In genomic region chr6:15561447-15562199, GRCh38 we compare ENCODE assay signal across 23 cellular contexts.
"Had no signal": no experiment of that assay in that cellular context is flagged by ENCODE, and none has a peak within 500 bp of the region (broad histone marks: within the 10 kb centered on the region; RNA-seq: fewer than 3 reads in every experiment).

No MANE protein-coding gene starts in this region.

- H3K27me3 ChIP-seq: esophagus muscularis mucosa, foreskin keratinocyte, hepatocyte, neural progenitor cell, pancreas, suprapubic skin, thyroid gland, uterus had no signal

- H3K4me3 ChIP-seq: esophagus muscularis mucosa, hepatocyte, left ventricle myocardium inferior, lower lobe of right lung, neural progenitor cell, pancreas, suprapubic skin, thyroid gland, uterus had no signal

- DNase-seq: effector memory CD4-positive, alpha-beta T cell; foreskin keratinocyte; head of caudate nucleus; kidney; left cardiac atrium; left ventricle myocardium inferior; lower lobe of right lung; midbrain; nucleus accumbens; pancreas; right cardiac atrium; small intestine; stimulated activated CD4-positive, alpha-beta T cell treated with anti-CD3 and anti-CD28 coated beads, Interleukin-12 subunit alpha, Interleukin-12 subunit beta, amount 100 ng/mL, for 4 hours; stimulated activated CD4-positive, alpha-beta T cell treated with anti-CD3 and anti-CD28 coated beads, Interleukin-2, amount 100 ng/mL, for 48 hours; stimulated activated naive CD4-positive, alpha-beta T cell treated with Interleukin-2 at 50 U/mL for 16 hours; thyroid gland; uterus had no signal

- H3K9me3 ChIP-seq: esophagus muscularis mucosa, left ventricle myocardium inferior, lower lobe of right lung, pancreas, suprapubic skin, thyroid gland, uterus had no signal

- H3K27ac ChIP-seq: epithelial cell of prostate, esophagus muscularis mucosa, foreskin keratinocyte, hepatocyte, left ventricle myocardium inferior, lower lobe of right lung, neural progenitor cell, pancreas, suprapubic skin, uterus had no signal

- FAIRE-seq: kidney, pancreas, small intestine had no signal

- H3K4me2 ChIP-seq: hepatocyte, neural progenitor cell had no signal

- H2AFZ ChIP-seq: hepatocyte, neural progenitor cell had no signal

- H3K4me1 ChIP-seq: foreskin keratinocyte, left ventricle myocardium inferior, lower lobe of right lung, neural progenitor cell, pancreas, uterus had no signal

- H3K36me3 ChIP-seq: esophagus muscularis mucosa, left ventricle myocardium inferior, lower lobe of right lung, neural progenitor cell, pancreas, suprapubic skin, thyroid gland, uterus had no signal

- H3K9ac ChIP-seq: neural progenitor cell had no signal

- ATAC-seq: foreskin keratinocyte; left cardiac atrium; lower lobe of right lung; natural killer cell treated with Interleukin-12 subunit alpha and Interleukin-12 subunit beta and Interleukin-15 and Interleukin-18, amount 100 ng/mL, for 72 hours; pancreas; right cardiac atrium had no signal
